In genomic region chr13:79485451-79485850, GRCh38 we compare ENCODE assay signal across 1 cellular context.
TF ChIP-seq lines count a peak whose summit lies in the region.

No MANE protein-coding gene starts in this region.

TF ChIP-seq in A549, 52 proteins besides CTCF, POLR2A, EP300 and RAD21 (continued from another document):
- TF ChIP-seq MYC (IDR thresholded peaks at IDR 0.05; ENCODE audit: borderline replicate concordance, low read length) (no peak), HMGXB4 (CRISPR knock-in tag; IDR thresholded peaks at IDR 0.05; ENCODE audit: borderline replicate concordance) (no peak), RFX5 (IDR thresholded peaks at IDR 0.05) (no peak), KDM5A (IDR thresholded peaks at IDR 0.05) (no peak), E2F6 (IDR thresholded peaks at IDR 0.05; ENCODE audit: borderline replicate concordance, low read depth) (no peak), TFCP2L1 (CRISPR knock-in tag; IDR thresholded peaks at IDR 0.05) (no peak)
